Comparison of ENCODE assay signal across 10 cellular contexts in genomic region chr9:72356019-72356653, GRCh38. TPM values are rescaled to one million over a fixed set of nuclear protein-coding genes. Genes with fewer than 3 reads are reported as not detected.
A peak's percentile ranks its signal among the peaks of the same experiment; 100 is the strongest.
DNase-seq lines count a peak whose midpoint lies in the region; ATAC-seq and TF ChIP-seq lines count a peak whose summit lies in the region.
"Had no signal": no experiment of that assay in that cellular context is flagged by ENCODE, and none has a peak within 500 bp of the region (broad histone marks: within the 10 kb centered on the region; RNA-seq: fewer than 3 reads in every experiment).

No MANE protein-coding gene starts in this region.

- H3K36me3 ChIP-seq in right atrium auricular region: peaks cover 89% of the 10 kb centered on the region
- H3K36me3 ChIP-seq in stomach: peaks cover 59 to 86% (median 84%) of the 10 kb centered on the region in 4 donors

- DNase-seq in activated CD4-positive, alpha-beta T cell treated with anti-CD3 and anti-CD28 coated beads for 36 hours: no peak
- DNase-seq in activated CD4-positive, alpha-beta T cell treated with anti-CD3 and anti-CD28 coated beads, Interleukin-2, amount 50 U/mL, for 1 hour: no peak
- no peak for DNase-seq in activated CD8-positive, alpha-beta T cell treated with anti-CD3 and anti-CD28 coated beads, Interleukin-2, amount 10 ng/mL, durations not matched to agents 7 days and 5 days
- no peak for DNase-seq in right atrium auricular region (ENCODE audit: low spot score)
- no peak for DNase-seq in stomach
- no peak for DNase-seq in NCI-H1105 treated with DMSO at 0.1 percent for 48 hours (lab: John Stamatoyannopoulos, UW)
- no peak for DNase-seq in NAMALWA (ENCODE audit: low spot score)
- DNase-seq in NCI-H2227 treated with DMSO at 0.1 percent for 48 hours (lab: John Stamatoyannopoulos, UW): no peak
- DNase-seq: brain microvascular endothelial cell, NCI-H1436 treated with DMSO at 0.1 percent for 48 hours had no signal

- TF ChIP-seq EP300 in stomach (IDR thresholded peaks at IDR 0.05): no peak

- intact Hi-C loops in activated CD4-positive, alpha-beta T cell treated with anti-CD3 and anti-CD28 coated beads for 36 hours (cut with DNase I, micrococcal nuclease): no loop called here
- intact Hi-C loops in stomach (cut with DNase I; ENCODE audit: low total_unique reads): loop anchor here (10.0 kb wide), 1 partner anchor 229 kb away; no protein-coding TSS in a partner anchor

- peak overlapping the region; percentile 89 for H3K27ac Mint-ChIP-seq in activated CD4-positive, alpha-beta T cell treated with anti-CD3 and anti-CD28 coated beads for 36 hours
- peak overlapping the region; percentile 63 for H3K27ac Mint-ChIP-seq in activated CD8-positive, alpha-beta T cell treated with anti-CD3 and anti-CD28 coated beads, Interleukin-2, amount 10 ng/mL, durations not matched to agents 7 days and 5 days

- no peaks in the 10 kb centered on the region for H3K9me3 Mint-ChIP-seq in activated CD4-positive, alpha-beta T cell treated with anti-CD3 and anti-CD28 coated beads for 36 hours (ENCODE audit: low read depth)
- no peaks in the 10 kb centered on the region for H3K9me3 Mint-ChIP-seq in activated CD8-positive, alpha-beta T cell treated with anti-CD3 and anti-CD28 coated beads, Interleukin-2, amount 10 ng/mL, durations not matched to agents 7 days and 5 days (ENCODE audit: insufficient read depth)

- no peaks in the 10 kb centered on the region for H3K27me3 Mint-ChIP-seq in activated CD4-positive, alpha-beta T cell treated with anti-CD3 and anti-CD28 coated beads for 36 hours
- H3K27me3 Mint-ChIP-seq in activated CD8-positive, alpha-beta T cell treated with anti-CD3 and anti-CD28 coated beads, Interleukin-2, amount 10 ng/mL, durations not matched to agents 7 days and 5 days (ENCODE audit: low read depth): no peaks in the 10 kb centered on the region

- no peak overlapping the region for H3K4me3 Mint-ChIP-seq in activated CD4-positive, alpha-beta T cell treated with anti-CD3 and anti-CD28 coated beads for 36 hours
- H3K4me3 Mint-ChIP-seq in activated CD8-positive, alpha-beta T cell treated with anti-CD3 and anti-CD28 coated beads, Interleukin-2, amount 10 ng/mL, durations not matched to agents 7 days and 5 days: no peak overlapping the region

- peak; percentile 25 for ATAC-seq in activated CD4-positive, alpha-beta T cell treated with anti-CD3 and anti-CD28 coated beads for 36 hours
- ATAC-seq in activated CD8-positive, alpha-beta T cell treated with anti-CD3 and anti-CD28 coated beads, Interleukin-2, amount 10 ng/mL, durations not matched to agents 7 days and 5 days: no peak

- H3K4me1 Mint-ChIP-seq in activated CD4-positive, alpha-beta T cell treated with anti-CD3 and anti-CD28 coated beads for 36 hours: peaks cover 54% of the 10 kb centered on the region
- H3K4me1 Mint-ChIP-seq in activated CD8-positive, alpha-beta T cell treated with anti-CD3 and anti-CD28 coated beads, Interleukin-2, amount 10 ng/mL, durations not matched to agents 7 days and 5 days (ENCODE audit: low read depth): peaks cover 50% of the 10 kb centered on the region

- 18 to 40% (median 30%) methylated on average over 10 of the region's 10 CpGs for WGBS in stomach, 5 donors

- no peaks in the 10 kb centered on the region for H3K27me3 ChIP-seq in right atrium auricular region
- no peaks in the 10 kb centered on the region for H3K27me3 ChIP-seq in stomach
- H3K27me3 ChIP-seq: brain microvascular endothelial cell had no signal

- H3K27ac ChIP-seq in right atrium auricular region (peak overlapping the region; percentile 12 to 13), stomach (peak overlapping the region in 4 of 5 donors; percentile 34 to 100 (median 71))
- H3K27ac ChIP-seq: brain microvascular endothelial cell had no signal

- H3K4me3 ChIP-seq in right atrium auricular region (no peak overlapping the region), stomach (peak overlapping the region in 1 of 4 donors; percentile 79)

- POLR2A ChIA-PET in activated CD4-positive, alpha-beta T cell treated with anti-CD3 and anti-CD28 coated beads for 36 hours (lab: Charles Lee): interaction anchor here (0.7 to 1.9 kb wide), 3 partner anchors 9 to 272 kb away, joined by 3 to 7 read pairs (median 3); partner anchors contain the start of gene ZFAND5
- POLR2A ChIA-PET in activated CD8-positive, alpha-beta T cell treated with anti-CD3 and anti-CD28 coated beads, Interleukin-2, amount 10 ng/mL, durations not matched to agents 7 days and 5 days (lab: Charles Lee): interaction anchor here (0.8 to 1.3 kb wide), 2 partner anchors 9 to 205 kb away, joined by 3 to 8 read pairs; partner anchors contain the start of gene ZFAND5

- H3K36me3 Mint-ChIP-seq in activated CD4-positive, alpha-beta T cell treated with anti-CD3 and anti-CD28 coated beads for 36 hours (ENCODE audit: low read depth): peaks cover 72% of the 10 kb centered on the region
- H3K36me3 Mint-ChIP-seq in activated CD8-positive, alpha-beta T cell treated with anti-CD3 and anti-CD28 coated beads, Interleukin-2, amount 10 ng/mL, durations not matched to agents 7 days and 5 days (ENCODE audit: low read depth): peaks cover 77% of the 10 kb centered on the region

- TF ChIP-seq CTCF in right atrium auricular region (IDR thresholded peaks at IDR 0.05) (no peak), stomach (IDR thresholded peaks at IDR 0.05) (no peak)

- no peaks in the 10 kb centered on the region for H3K9me3 ChIP-seq in right atrium auricular region
- no peaks in the 10 kb centered on the region for H3K9me3 ChIP-seq in stomach

- peaks cover 0 to 53% of the 10 kb centered on the region in 2 donors for H3K4me1 ChIP-seq in right atrium auricular region
- peaks cover 69 to 97% (median 86%) of the 10 kb centered on the region in 4 donors for H3K4me1 ChIP-seq in stomach

- CTCF ChIA-PET in activated CD4-positive, alpha-beta T cell treated with anti-CD3 and anti-CD28 coated beads for 36 hours (lab: Charles Lee): interaction anchor here (0.6 to 1.1 kb wide), 3 partner anchors 9 to 25 kb away, joined by 3 to 5 read pairs (median 4); no protein-coding TSS in a partner anchor
- CTCF ChIA-PET in activated CD8-positive, alpha-beta T cell treated with anti-CD3 and anti-CD28 coated beads, Interleukin-2, amount 10 ng/mL, durations not matched to agents 7 days and 5 days (lab: Charles Lee): interaction anchor here (0.8 kb wide), 1 partner anchor 32 kb away, joined by 3 read pairs; no protein-coding TSS in a partner anchor

- TF ChIP-seq POLR2A in stomach (IDR thresholded peaks at IDR 0.05): no peak

RNA-seq across cellular contexts. Expression of gene ZFAND5, which starts 8.9 kb away (rescaled TPM):
- total RNA-seq in activated CD4-positive, alpha-beta T cell treated with anti-CD3 and anti-CD28 coated beads for 36 hours: 10 to 100 TPM; 72.0 to 88.2 TPM
- 10 to 100 TPM; 64.1 to 69.0 TPM for total RNA-seq in activated CD8-positive, alpha-beta T cell treated with anti-CD3 and anti-CD28 coated beads, Interleukin-2, amount 10 ng/mL, durations not matched to agents 7 days and 5 days
- total RNA-seq in right atrium auricular region (100 to 1,000 TPM; 113 to 134 TPM), stomach (100 to 1,000 TPM; 190 to 644 (median 254) TPM)
- polyA plus RNA-seq in stomach: 100 to 1,000 TPM in 1 of 3 donors, 10 to 100 TPM in 2; 63.4 to 124 (median 83.9) TPM
